13 cellular contexts compared by ENCODE assay signal in genomic region chr22:11627436-11627797, GRCh38.
"Had no signal": no experiment of that assay in that cellular context is flagged by ENCODE, and none has a peak within 500 bp of the region (broad histone marks: within the 10 kb centered on the region; RNA-seq: fewer than 3 reads in every experiment).

No MANE protein-coding gene starts in this region.

- H3K4me1 Mint-ChIP-seq: WTC11 had no signal

- ATAC-seq: activated CD8-positive, alpha-beta T cell treated with anti-CD3 and anti-CD28 coated beads, Interleukin-2, amount 10 ng/mL, durations not matched to agents 7 days and 5 days; pancreas; SK-N-SH treated with all-trans-retinoic acid at 6 μM for 48 hours; WTC11 had no signal

- H3K36me3 ChIP-seq: ascending aorta, cardiac muscle cell, pancreas had no signal

- H3K27me3 ChIP-seq: ascending aorta, cardiac muscle cell, pancreas had no signal

- H3K4me1 ChIP-seq: ascending aorta, pancreas had no signal

- H3K4me3 ChIP-seq: ascending aorta, cardiac muscle cell, pancreas had no signal

- DNase-seq: activated CD4-positive, alpha-beta T cell treated with anti-CD3 and anti-CD28 coated beads for 48 hours; activated CD8-positive, alpha-beta memory T cell treated with anti-CD3 and anti-CD28 coated beads, Interleukin-2, amount 50 U/mL, for 48 hours; activated CD8-positive, alpha-beta T cell treated with anti-CD3 and anti-CD28 coated beads, Interleukin-2, amount 10 ng/mL, durations not matched to agents 7 days and 5 days; hypothalamus; mesendoderm; retina; small intestine; trophoblast cell had no signal

- H3K27ac ChIP-seq: ascending aorta, cardiac muscle cell, pancreas had no signal

- H3K4me3 Mint-ChIP-seq: activated CD8-positive, alpha-beta T cell treated with anti-CD3 and anti-CD28 coated beads, Interleukin-2, amount 10 ng/mL, durations not matched to agents 7 days and 5 days; WTC11 had no signal

- H3K27ac Mint-ChIP-seq: activated CD8-positive, alpha-beta T cell treated with anti-CD3 and anti-CD28 coated beads, Interleukin-2, amount 10 ng/mL, durations not matched to agents 7 days and 5 days; WTC11 had no signal
